ENCODE assay signal across 8 cellular contexts in genomic region chr17:40098846-40099626, GRCh38. TPM values are rescaled to one million over a fixed set of nuclear protein-coding genes. Genes with fewer than 3 reads are reported as not detected.
DNase-seq lines count a peak whose midpoint lies in the region; ATAC-seq, FAIRE-seq and TF ChIP-seq lines count a peak whose summit lies in the region.

No MANE protein-coding gene starts in this region.

- peak overlapping the region; percentile 62 for H3K27ac ChIP-seq in SU-DHL-6 (ENCODE audit: low read depth, low read length)
- peak overlapping the region; percentile 94 to 99 (median 96) for H3K27ac ChIP-seq in pancreas
- H3K27ac ChIP-seq in thyroid gland: peak overlapping the region; percentile 99

- H3K9me3 ChIP-seq in SU-DHL-6 (ENCODE audit: insufficient read depth, low read length) (no peaks in the 10 kb centered on the region), pancreas (no peaks in the 10 kb centered on the region), thyroid gland (no peaks in the 10 kb centered on the region)

- H3K27me3 ChIP-seq in GM06990 (replicated peaks; ENCODE audit: control insufficient read depth, insufficient read depth, low read length) (no peaks in the 10 kb centered on the region), SU-DHL-6 (ENCODE audit: low read length) (no peaks in the 10 kb centered on the region), pancreas (no peaks in the 10 kb centered on the region), thyroid gland (no peaks in the 10 kb centered on the region)

- TF ChIP-seq POLR2A in thyroid gland (IDR thresholded peaks at IDR 0.05): peak; percentile 68 to 95

- H3K4me3 ChIP-seq in GM06990 (replicated peaks; ENCODE audit: low read depth, low read length) (peak overlapping the region; percentile 67), SU-DHL-6 (ENCODE audit: insufficient read depth, low read length, poor library complexity, severe bottlenecking) (peak overlapping the region; percentile 64), pancreas (peak overlapping the region; percentile 45 to 79 (median 63)), thyroid gland (replicated peaks in 1 of 3) (peak overlapping the region; percentile 50 to 76 (median 67))

- peak overlapping the region; percentile 27 for H2AFZ ChIP-seq in SU-DHL-6 (ENCODE audit: low read depth, low read length, severe bottlenecking)

- H3K36me3 ChIP-seq in GM06990 (ENCODE audit: control insufficient read depth, insufficient read depth, low read length) (no peaks in the 10 kb centered on the region), SU-DHL-6 (ENCODE audit: low read length) (no peaks in the 10 kb centered on the region), pancreas (peaks cover 0 to 29% (median 24%) of the 10 kb centered on the region in 3 donors), thyroid gland (peaks cover 25 to 29% of the 10 kb centered on the region in 2 donors)

- peak overlapping the region; percentile 63 for H3K9ac ChIP-seq in SU-DHL-6 (ENCODE audit: low read length)

- 0 to 1% methylated on average over 45 to 53 of the region's 53 CpGs for WGBS in pancreas, 2 donors
- WGBS in thyroid gland, 2 donors: 1% methylated on average over 30 to 37 of the region's 53 CpGs

- H3K4me2 ChIP-seq in SU-DHL-6 (ENCODE audit: low read depth, low read length, poor library complexity, severe bottlenecking): peak overlapping the region; percentile 81

- peak; percentile 99 for DNase-seq in GM06990 (ENCODE audit: extremely low read depth, insufficient read length)
- peak; percentile 81 for DNase-seq in NCI-H128 (lab: John Stamatoyannopoulos, UW; ENCODE audit: unreplicated experiment)
- DNase-seq in activated naive CD8-positive, alpha-beta T cell treated with anti-CD3 and anti-CD28 coated beads, Interleukin-2, amount 50 U/mL, for 16 hours (ENCODE audit: low read depth, low spot score): peak; percentile 99
- peak; percentile 100 for DNase-seq in Right ventricle myocardium inferior (ENCODE audit: missing footprints)
- DNase-seq in pancreas: peak; percentile 99 to 100 (median 100)
- peak; percentile 100 for DNase-seq in thyroid gland

- intact Hi-C loops in Right ventricle myocardium inferior (cut with DNase I): loop anchor here (1.0 kb wide), 1 partner anchor 12 kb away; no protein-coding TSS in a partner anchor
- intact Hi-C loops in pancreas (cut with DNase I): no loop called here
- intact Hi-C loops in thyroid gland (cut with DNase I): loop anchor here (5.0 kb wide), 1 partner anchor 37 kb away; the partner anchor contains the start of gene THRA

- H3K9me2 ChIP-seq in SU-DHL-6 (replicated peaks; ENCODE audit: insufficient read depth, low read length): no peaks in the 10 kb centered on the region

- TF ChIP-seq CTCF in GM06990 (IDR thresholded peaks at IDR 0.05; ENCODE audit: insufficient read depth, low read length, poor library complexity, severe bottlenecking) (no peak), SU-DHL-6 (IDR thresholded peaks at IDR 0.05; ENCODE audit: insufficient read depth, low read length, poor library complexity, severe bottlenecking) (no peak), pancreas (IDR thresholded peaks at IDR 0.05) (no peak), thyroid gland (IDR thresholded peaks at IDR 0.05) (no peak)

- H3K79me2 ChIP-seq in SU-DHL-6 (ENCODE audit: insufficient read depth, low read length): no peaks in the 10 kb centered on the region

- H3F3A ChIP-seq in SU-DHL-6 (ENCODE audit: insufficient read depth): no peaks in the 10 kb centered on the region

- peak; percentile 71 for ATAC-seq in HG02642 (IDR thresholded peaks at IDR 0.05; ENCODE audit: poor library complexity, unreplicated experiment)
- ATAC-seq in Right ventricle myocardium inferior: peak; percentile 86
- ATAC-seq in pancreas: peak; percentile 64 to 76 (median 72)

- no peaks in the 10 kb centered on the region for H4K20me1 ChIP-seq in SU-DHL-6 (ENCODE audit: low read depth, low read length)

- peaks cover 41 to 48% (median 43%) of the 10 kb centered on the region in 3 donors for H3K4me1 ChIP-seq in pancreas
- H3K4me1 ChIP-seq in thyroid gland: peaks cover 38 to 79% of the 10 kb centered on the region in 2 donors

- no peak for FAIRE-seq in pancreas (lab: Jason Lieb, UNC)

RNA-seq across cellular contexts. Expression of gene NR1D1, which starts 1.4 kb away (rescaled TPM):
- total RNA-seq in Right ventricle myocardium inferior: 24.9 TPM
- total RNA-seq in pancreas: 10 to 100 TPM in 4 of 6 donors, 1 to 10 TPM in 2; 4.8 to 16.6 (median 11.2) TPM
- polyA plus RNA-seq in pancreas: 10 to 100 TPM; 11.0 to 17.5 TPM
- total RNA-seq in thyroid gland: 1 to 10 TPM; 3.4 to 9.9 (median 5.1) TPM

RNA-seq across cellular contexts. Expression of gene MSL1, which starts 22.7 kb away (rescaled TPM):
- total RNA-seq in Right ventricle myocardium inferior (51.4 TPM), pancreas (10 to 100 TPM; 21.0 to 44.6 (median 29.2) TPM), thyroid gland (100 to 1,000 TPM in 1 of 4 donors, 10 to 100 TPM in 3; 69.9 to 101 (median 80.4) TPM)
- polyA plus RNA-seq in pancreas: 100 to 1,000 TPM in 1 of 2 donors, 10 to 100 TPM in 1; 71.0 to 105 TPM

RNA-seq across cellular contexts. Expression of gene THRA, which starts 36.3 kb away (rescaled TPM):
- total RNA-seq in Right ventricle myocardium inferior: 88.3 TPM
- total RNA-seq in pancreas: 10 to 100 TPM; 13.8 to 28.1 (median 20.6) TPM
- polyA plus RNA-seq in pancreas: 10 to 100 TPM; 22.4 to 35.7 TPM
- 10 to 100 TPM; 34.0 to 52.9 (median 44.8) TPM for total RNA-seq in thyroid gland

RNA-seq across cellular contexts. Expression of gene CASC3, which starts 41.3 kb away (rescaled TPM):
- total RNA-seq in Right ventricle myocardium inferior (49.1 TPM), pancreas (10 to 100 TPM; 31.3 to 46.2 (median 40.8) TPM), thyroid gland (100 to 1,000 TPM in 1 of 4 donors, 10 to 100 TPM in 3; 88.2 to 103 (median 95.5) TPM)
- 10 to 100 TPM; 35.2 to 42.3 TPM for polyA plus RNA-seq in pancreas

RNA-seq across cellular contexts. Expression of gene MED24, which starts 44.8 kb away (rescaled TPM):
- total RNA-seq in Right ventricle myocardium inferior (53.9 TPM), pancreas (10 to 100 TPM; 22.1 to 43.7 (median 29.1) TPM), thyroid gland (10 to 100 TPM; 37.1 to 68.4 (median 56.6) TPM)
- 10 to 100 TPM; 58.5 to 60.1 TPM for polyA plus RNA-seq in pancreas

Comparison
In these comparisons a context has a peak if more than half of its experiments do, and no peak if none do; other contexts are left out.
1. Peak in every context shown above with its lines: DNase-seq, ATAC-seq, H3K4me3 ChIP-seq and H3K27ac ChIP-seq.
2. intact Hi-C loops: an anchor here in Right ventricle myocardium inferior (1.0 kb wide) and thyroid gland (5.0 kb wide); none called in pancreas.